ENCODE assay signal across 8 cellular contexts in genomic region chr14:51846631-51847488, GRCh38. TPM values are rescaled to one million over a fixed set of nuclear protein-coding genes. Genes with fewer than 3 reads are reported as not detected.
A peak's percentile ranks its signal among the peaks of the same experiment; 100 is the strongest.
DNase-seq lines count a peak whose midpoint lies in the region; ATAC-seq and TF ChIP-seq lines count a peak whose summit lies in the region.

No MANE protein-coding gene starts in this region.

- peak; percentile 73 for DNase-seq in Right ventricle myocardium inferior (ENCODE audit: missing footprints)
- no peak for DNase-seq in right atrium auricular region (ENCODE audit: low spot score)
- peak; percentile 91 for DNase-seq in NK-92 treated with Interleukin-12 subunit alpha and Interleukin-12 subunit beta, amount 100 ng/mL, for 24 hours (lab: John Stamatoyannopoulos, UW)
- DNase-seq in activated T-helper 1 cell treated with Interleukin-2 at 50 U/mL for 16 hours (ENCODE audit: low read depth) = peak; percentile 74
- no peak for DNase-seq in foreskin keratinocyte
- DNase-seq in occipital lobe (lab: John Stamatoyannopoulos, UW) = peak; percentile 18
- peak in 1 of 2 donors; percentile 66 for DNase-seq in suprapubic skin (ENCODE audit: low spot score in 2 of 2)

- H3K36me3 ChIP-seq in right atrium auricular region (no peaks in the 10 kb centered on the region), suprapubic skin (no peaks in the 10 kb centered on the region)

- H3K27me3 ChIP-seq in right atrium auricular region (no peaks in the 10 kb centered on the region), foreskin keratinocyte (peaks cover 7% of the 10 kb centered on the region), suprapubic skin (no peaks in the 10 kb centered on the region)

- ATAC-seq in Right ventricle myocardium inferior = peak; percentile 62
- peak; percentile 85 for ATAC-seq in HG03196 (IDR thresholded peaks at IDR 0.05; ENCODE audit: unreplicated experiment)
- peak; percentile 42 for ATAC-seq in foreskin keratinocyte

- H3K27ac ChIP-seq in right atrium auricular region = peak overlapping the region in 1 of 2 donors; percentile 29
- no peak overlapping the region for H3K27ac ChIP-seq in foreskin keratinocyte
- H3K27ac ChIP-seq in suprapubic skin = peak overlapping the region; percentile 79

- H3K9me3 ChIP-seq in right atrium auricular region (peaks cover 0 to 4% of the 10 kb centered on the region in 2 donors), suprapubic skin (no peaks in the 10 kb centered on the region)

- H3K4me1 ChIP-seq in right atrium auricular region (peaks cover 0 to 10% of the 10 kb centered on the region in 2 donors), foreskin keratinocyte (no peaks in the 10 kb centered on the region), suprapubic skin (no peaks in the 10 kb centered on the region)

- TF ChIP-seq CTCF in right atrium auricular region (IDR thresholded peaks at IDR 0.05) (no peak), foreskin keratinocyte (conservative IDR thresholded peaks at IDR 0.05) (no peak), suprapubic skin (IDR thresholded peaks at IDR 0.05) (no peak)

- intact Hi-C loops in Right ventricle myocardium inferior (cut with DNase I) = no loop called here

- H3K4me3 ChIP-seq in right atrium auricular region = peak overlapping the region in 1 of 2 donors; percentile 17
- peak overlapping the region; percentile 17 for H3K4me3 ChIP-seq in suprapubic skin

- WGBS in suprapubic skin = 28% methylated on average over 16 of the region's 16 CpGs

- TF ChIP-seq POLR2A in suprapubic skin (IDR thresholded peaks at IDR 0.05) = peak in 1 of 2 donors; percentile 17

- no peak for TF ChIP-seq EP300 in suprapubic skin (IDR thresholded peaks at IDR 0.05)

RNA-seq across cellular contexts. Expression of gene GNG2, which starts 13.6 kb away (rescaled TPM):
- total RNA-seq in Right ventricle myocardium inferior (15.5 TPM), right atrium auricular region (1 to 10 TPM; 5.9 to 6.3 TPM), foreskin keratinocyte (6.7 and 10.9 TPM in 2 replicates), occipital lobe (317 TPM), suprapubic skin (1 to 10 TPM; 3.6 to 8.1 (median 7.2) TPM)
- polyA plus RNA-seq in foreskin keratinocyte = 5.9 and 7.4 TPM in 2 replicates

Comparison
In these comparisons a context has a peak if more than half of its experiments do, and no peak if none do; other contexts are left out.
1. DNase-seq: peak in Right ventricle myocardium inferior (single experiment), NK-92 treated with Interleukin-12 subunit alpha and Interleukin-12 subunit beta, amount 100 ng/mL, for 24 hours (single experiment), activated T-helper 1 cell treated with Interleukin-2 at 50 U/mL for 16 hours (single experiment) and occipital lobe (single experiment); none in right atrium auricular region (single experiment) and foreskin keratinocyte (0 of 2).
2. RNA of gene GNG2, which starts 13.6 kb away (total RNA-seq): 317 TPM in occipital lobe (single experiment); 15.5 TPM in Right ventricle myocardium inferior (single experiment), 3.6 to 8.1 TPM in suprapubic skin, 6.7 to 10.9 TPM in foreskin keratinocyte and 5.9 to 6.3 TPM in right atrium auricular region; every median in the first group is over 10 times any median in the second.
3. Peak in every context shown above with its lines, with median percentiles within 50 percentile points of each other: ATAC-seq.